ENCODE assay signal across 8 cellular contexts in the genomic region with DNA sequence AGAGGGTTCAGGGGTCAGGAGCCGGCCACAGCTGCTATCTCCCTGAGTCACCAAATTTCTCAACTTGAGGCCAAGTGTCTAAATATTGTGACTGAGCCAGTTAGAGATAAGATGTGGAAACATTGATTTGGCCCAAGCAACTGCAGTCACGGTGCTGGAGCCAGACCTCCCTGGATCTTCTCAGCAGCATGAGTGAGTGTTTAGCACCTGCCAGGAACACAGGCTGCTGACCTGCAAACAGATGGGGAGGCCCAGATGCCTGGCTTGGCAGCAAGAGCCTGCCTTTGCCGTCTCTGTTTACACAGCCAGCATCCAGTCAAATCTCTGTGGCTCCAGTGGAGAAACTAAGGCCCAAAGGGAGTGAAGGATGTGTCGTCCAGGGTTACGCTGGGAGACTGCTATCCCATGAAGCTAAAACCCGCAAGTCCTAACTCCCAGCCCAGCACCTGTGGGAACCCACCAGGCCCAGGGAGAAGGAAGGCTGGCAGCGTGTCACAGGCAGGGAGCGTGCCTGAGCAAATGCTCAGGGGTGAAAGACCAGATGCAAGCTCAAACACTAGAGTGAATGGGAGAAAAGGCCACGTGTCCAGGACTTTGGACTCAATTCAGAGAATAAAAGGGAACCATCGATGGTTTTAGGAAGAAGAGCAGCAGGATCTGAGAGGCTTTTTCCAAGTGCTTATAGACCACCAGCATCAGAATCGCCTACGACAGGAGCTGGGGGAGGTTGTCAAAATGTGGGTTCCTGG. TPM values are rescaled to one million over a fixed set of nuclear protein-coding genes. Genes with fewer than 3 reads are reported as not detected.
DNase-seq lines count a peak whose midpoint lies in the region; ATAC-seq and TF ChIP-seq lines count a peak whose summit lies in the region.

No MANE protein-coding gene starts in this region.

- TF ChIP-seq CTCF in gastrocnemius medialis (IDR thresholded peaks at IDR 0.05 in 4 of 5, conservative IDR thresholded peaks at IDR 0.05 in 1 of 5), result no peak

- H3K4me1 ChIP-seq in gastrocnemius medialis, result no peaks in the 10 kb centered on the region

- H3K4me1 Mint-ChIP-seq in activated CD4-positive, alpha-beta T cell treated with anti-CD3 and anti-CD28 coated beads, Interleukin-2, amount 10 ng/mL, durations not matched to agents 7 days and 5 days, result peaks cover 24% of the 10 kb centered on the region
- peaks cover 3% of the 10 kb centered on the region for H3K4me1 Mint-ChIP-seq in activated CD4-positive, alpha-beta T cell treated with anti-CD3 and anti-CD28 coated beads for 36 hours
- H3K4me1 Mint-ChIP-seq in immature natural killer cell, result peaks cover 11 to 28% of the 10 kb centered on the region in 2 donors

- H3K9me3 ChIP-seq in gastrocnemius medialis, result no peaks in the 10 kb centered on the region

- peak overlapping the region; percentile 31 to 70 (median 60) for H3K27ac ChIP-seq in gastrocnemius medialis

- DNase-seq in activated CD4-positive, alpha-beta T cell treated with anti-CD3 and anti-CD28 coated beads, Interleukin-2, amount 10 ng/mL, durations not matched to agents 7 days and 5 days, result no peak
- DNase-seq in activated CD4-positive, alpha-beta T cell treated with anti-CD3 and anti-CD28 coated beads for 36 hours, result no peak
- DNase-seq in SKM-1 (lab: John Stamatoyannopoulos, UW; ENCODE audit: unreplicated experiment) (peak; percentile 73), Right ventricle myocardium superior (peak; percentile 85), gastrocnemius medialis (peak; percentile 78 to 82), DMS114 treated with DMSO at 0.1 percent for 48 hours (lab: John Stamatoyannopoulos, UW; ENCODE audit: unreplicated experiment) (no peak), immature natural killer cell (no peak)
- DNase-seq in stimulated activated CD4-positive, alpha-beta T cell treated with anti-CD3 and anti-CD28 coated beads, Interleukin-15, amount 100 ng/mL, for 24 hours, result no peak

- TF ChIP-seq POLR2A in gastrocnemius medialis (IDR thresholded peaks at IDR 0.05), result no peak

- peak overlapping the region; percentile 60 for H3K27ac Mint-ChIP-seq in activated CD4-positive, alpha-beta T cell treated with anti-CD3 and anti-CD28 coated beads, Interleukin-2, amount 10 ng/mL, durations not matched to agents 7 days and 5 days
- H3K27ac Mint-ChIP-seq in activated CD4-positive, alpha-beta T cell treated with anti-CD3 and anti-CD28 coated beads for 36 hours, result no peak overlapping the region
- H3K27ac Mint-ChIP-seq in immature natural killer cell, result peak overlapping the region in 1 of 6 donors; percentile 12

- in situ Hi-C loops in gastrocnemius medialis (cut with MboI; ENCODE audit: low sequenced_read_pairs in 4 of 4), result no loop called here

- H3K4me3 Mint-ChIP-seq in activated CD4-positive, alpha-beta T cell treated with anti-CD3 and anti-CD28 coated beads, Interleukin-2, amount 10 ng/mL, durations not matched to agents 7 days and 5 days, result no peak overlapping the region
- no peak overlapping the region for H3K4me3 Mint-ChIP-seq in activated CD4-positive, alpha-beta T cell treated with anti-CD3 and anti-CD28 coated beads for 36 hours
- H3K4me3 Mint-ChIP-seq in immature natural killer cell, result peak overlapping the region in 1 of 5 donors; percentile 38

- ATAC-seq in activated CD4-positive, alpha-beta T cell treated with anti-CD3 and anti-CD28 coated beads for 36 hours, result no peak
- ATAC-seq in Right ventricle myocardium superior (ENCODE audit: poor library complexity) (peak; percentile 89), gastrocnemius medialis (peak; percentile 87 to 89)

- CTCF ChIA-PET in activated CD4-positive, alpha-beta T cell treated with anti-CD3 and anti-CD28 coated beads, Interleukin-2, amount 10 ng/mL, durations not matched to agents 7 days and 5 days (lab: Charles Lee), result interaction anchor here (0.6 to 2.7 kb wide), 2 partner anchors 11 to 148 kb away, joined by 5 to 14 read pairs; no protein-coding TSS in a partner anchor
- CTCF ChIA-PET in activated CD4-positive, alpha-beta T cell treated with anti-CD3 and anti-CD28 coated beads for 36 hours (lab: Charles Lee), result no interaction called here

- peaks cover 9% of the 10 kb centered on the region for H3K9me3 Mint-ChIP-seq in activated CD4-positive, alpha-beta T cell treated with anti-CD3 and anti-CD28 coated beads, Interleukin-2, amount 10 ng/mL, durations not matched to agents 7 days and 5 days
- H3K9me3 Mint-ChIP-seq in activated CD4-positive, alpha-beta T cell treated with anti-CD3 and anti-CD28 coated beads for 36 hours (ENCODE audit: low read depth), result peaks cover 2% of the 10 kb centered on the region
- peaks cover 0 to 2% (median 0%) of the 10 kb centered on the region in 6 donors for H3K9me3 Mint-ChIP-seq in immature natural killer cell

- no peak overlapping the region for H3K4me3 ChIP-seq in gastrocnemius medialis

- H3K27me3 Mint-ChIP-seq in activated CD4-positive, alpha-beta T cell treated with anti-CD3 and anti-CD28 coated beads, Interleukin-2, amount 10 ng/mL, durations not matched to agents 7 days and 5 days, result peaks cover 21% of the 10 kb centered on the region
- peaks cover 6% of the 10 kb centered on the region for H3K27me3 Mint-ChIP-seq in activated CD4-positive, alpha-beta T cell treated with anti-CD3 and anti-CD28 coated beads for 36 hours
- peaks cover 4 to 11% (median 9%) of the 10 kb centered on the region in 3 donors for H3K27me3 Mint-ChIP-seq in immature natural killer cell (ENCODE audit: low read depth in 3 of 3)

- no peaks in the 10 kb centered on the region for H3K36me3 ChIP-seq in gastrocnemius medialis

- POLR2A ChIA-PET in activated CD4-positive, alpha-beta T cell treated with anti-CD3 and anti-CD28 coated beads, Interleukin-2, amount 10 ng/mL, durations not matched to agents 7 days and 5 days (lab: Charles Lee), result interaction anchor here (1.2 kb wide), 1 partner anchor 10 kb away, joined by 3 read pairs; no protein-coding TSS in a partner anchor
- POLR2A ChIA-PET in activated CD4-positive, alpha-beta T cell treated with anti-CD3 and anti-CD28 coated beads for 36 hours (lab: Charles Lee), result no interaction called here

- intact Hi-C loops in activated CD4-positive, alpha-beta T cell treated with anti-CD3 and anti-CD28 coated beads for 36 hours (cut with DNase I, micrococcal nuclease), result no loop called here
- intact Hi-C loops in Right ventricle myocardium superior (cut with DNase I), result no loop called here
- intact Hi-C loops in gastrocnemius medialis (cut with DNase I; ENCODE audit: low total_unique reads), result no loop called here

- no peaks in the 10 kb centered on the region for H3K27me3 ChIP-seq in gastrocnemius medialis

- peaks cover 20% of the 10 kb centered on the region for H3K36me3 Mint-ChIP-seq in activated CD4-positive, alpha-beta T cell treated with anti-CD3 and anti-CD28 coated beads, Interleukin-2, amount 10 ng/mL, durations not matched to agents 7 days and 5 days (ENCODE audit: low read depth)
- H3K36me3 Mint-ChIP-seq in activated CD4-positive, alpha-beta T cell treated with anti-CD3 and anti-CD28 coated beads for 36 hours (ENCODE audit: low read depth), result no peaks in the 10 kb centered on the region
- H3K36me3 Mint-ChIP-seq in immature natural killer cell, result peaks cover 0 to 4% (median 0%) of the 10 kb centered on the region in 3 donors

RNA-seq across cellular contexts. Expression of a gene that starts 15.9 kb away (rescaled TPM):
- total RNA-seq in activated CD4-positive, alpha-beta T cell treated with anti-CD3 and anti-CD28 coated beads, Interleukin-2, amount 10 ng/mL, durations not matched to agents 7 days and 5 days, result under 1 TPM; 0.40 to 0.62 TPM
- total RNA-seq in activated CD4-positive, alpha-beta T cell treated with anti-CD3 and anti-CD28 coated beads for 36 hours, result under 1 TPM; 0.21 to 0.43 TPM
- 26.9 TPM for total RNA-seq in Right ventricle myocardium superior
- 10 to 100 TPM in 2 of 4 donors, 1 to 10 TPM in 2; 4.5 to 13.1 (median 9.5) TPM for total RNA-seq in gastrocnemius medialis
- not detected for polyA plus RNA-seq in immature natural killer cell

Comparison
In these comparisons a context has a peak if more than half of its experiments do, and no peak if none do; other contexts are left out.
1. DNase-seq: peak in SKM-1 (single experiment), Right ventricle myocardium superior (single experiment) and gastrocnemius medialis (2 of 2); none in activated CD4-positive, alpha-beta T cell treated with anti-CD3 and anti-CD28 coated beads, Interleukin-2, amount 10 ng/mL, durations not matched to agents 7 days and 5 days (single experiment), activated CD4-positive, alpha-beta T cell treated with anti-CD3 and anti-CD28 coated beads for 36 hours (single experiment), stimulated activated CD4-positive, alpha-beta T cell treated with anti-CD3 and anti-CD28 coated beads, Interleukin-15, amount 100 ng/mL, for 24 hours (single experiment), DMS114 treated with DMSO at 0.1 percent for 48 hours (single experiment) and immature natural killer cell (0 of 3).